8 cellular contexts compared by ENCODE assay signal in genomic region chr13:79775830-79776229, GRCh38.
DNase-seq lines count a peak whose midpoint lies in the region; ATAC-seq and TF ChIP-seq lines count a peak whose summit lies in the region.

No MANE protein-coding gene starts in this region.

- H3K36me3 ChIP-seq in heart left ventricle (no peaks in the 10 kb centered on the region), brain microvascular endothelial cell (replicated peaks) (no peaks in the 10 kb centered on the region)

- H3K27ac ChIP-seq in heart left ventricle = no peak overlapping the region
- H3K27ac ChIP-seq in brain microvascular endothelial cell = no peak overlapping the region

- H3K4me3 ChIP-seq in heart left ventricle = no peak overlapping the region
- no peak overlapping the region for H3K4me3 ChIP-seq in NB4 (ENCODE audit: low read depth, low read length)
- no peak overlapping the region for H3K4me3 ChIP-seq in brain microvascular endothelial cell (ENCODE audit: low read depth, low read length)

- ATAC-seq in heart left ventricle (peak in 3 of 4 donors; percentile 61 to 70 (median 69)), left lobe of liver (peak; percentile 66), esophagus mucosa (no peak)

- intact Hi-C loops in heart left ventricle (cut with DNase I) (loop anchor here in 9 of 10 donors (2.0 to 10.0 kb wide), 10 partner anchors 101 to 1241 kb away; partner anchors contain the start of gene SPRY2 (in 3 of the 9)), cardiac septum (cut with DNase I) (loop anchor here (10.0 kb wide), 1 partner anchor 589 kb away; no protein-coding TSS in a partner anchor)

- peak in 11 of 12 donors; percentile 44 to 75 (median 60) for TF ChIP-seq CTCF in heart left ventricle (IDR thresholded peaks at IDR 0.05)
- peak; percentile 67 for TF ChIP-seq CTCF in NB4 (IDR thresholded peaks at IDR 0.05; ENCODE audit: low read depth, low read length)
- TF ChIP-seq CTCF in brain microvascular endothelial cell (IDR thresholded peaks at IDR 0.05; ENCODE audit: low read depth, low read length, missing control alignments) = peak; percentile 82

- in situ Hi-C loops in brain microvascular endothelial cell (cut with HindIII; ENCODE audit: low pct_ligation_motif_present, low sequenced_read_pairs) = no loop called here

- H3K27me3 ChIP-seq in heart left ventricle = no peaks in the 10 kb centered on the region
- H3K27me3 ChIP-seq in brain microvascular endothelial cell (replicated peaks) = no peaks in the 10 kb centered on the region

- WGBS in heart left ventricle, 4 donors = 2 to 8% (median 4%) methylated on average over 1 of the region's 1 CpG

- H3K4me1 ChIP-seq in heart left ventricle = peaks cover 0 to 24% (median 4%) of the 10 kb centered on the region in 12 donors

- DNase-seq in heart left ventricle (peak in 2 of 5 donors; percentile 17 to 37), cardiac septum (ENCODE audit: low spot score) (no peak), NB4 (ENCODE audit: low read depth) (peak; percentile 58), brain microvascular endothelial cell (peak; percentile 77), left lobe of liver (ENCODE audit: low spot score) (no peak), HK-2 (ENCODE audit: unreplicated experiment) (no peak)
- DNase-seq in activated T-cell treated with anti-CD3 and anti-CD28 coated beads, Interleukin-2, amount 50 U/mL, for 1 hour = no peak

- TF ChIP-seq POLR2A in heart left ventricle (IDR thresholded peaks at IDR 0.05) = no peak
- TF ChIP-seq POLR2A in NB4 (IDR thresholded peaks at IDR 0.05; ENCODE audit: extremely low read depth, insufficient read length) = no peak

- H3K9me3 ChIP-seq in heart left ventricle = peaks cover 0 to 16% (median 7%) of the 10 kb centered on the region in 12 donors

Comparison
In these comparisons a context has a peak if more than half of its experiments do, and no peak if none do; other contexts are left out.
1. DNase-seq: peak in NB4 (single experiment) and brain microvascular endothelial cell (single experiment); none in cardiac septum (single experiment), left lobe of liver (single experiment), HK-2 (single experiment) and activated T-cell treated with anti-CD3 and anti-CD28 coated beads, Interleukin-2, amount 50 U/mL, for 1 hour (single experiment).
2. Peak in every context shown above with its lines, with median percentiles within 50 percentile points of each other: CTCF ChIP-seq.